8 cellular contexts compared by ENCODE assay signal in genomic region chr1:21782868-21783678, GRCh38. TPM values are rescaled to one million over a fixed set of nuclear protein-coding genes. Genes with fewer than 3 reads are reported as not detected.
DNase-seq lines count a peak whose midpoint lies in the region; ATAC-seq and TF ChIP-seq lines count a peak whose summit lies in the region.

A gene with protein sequence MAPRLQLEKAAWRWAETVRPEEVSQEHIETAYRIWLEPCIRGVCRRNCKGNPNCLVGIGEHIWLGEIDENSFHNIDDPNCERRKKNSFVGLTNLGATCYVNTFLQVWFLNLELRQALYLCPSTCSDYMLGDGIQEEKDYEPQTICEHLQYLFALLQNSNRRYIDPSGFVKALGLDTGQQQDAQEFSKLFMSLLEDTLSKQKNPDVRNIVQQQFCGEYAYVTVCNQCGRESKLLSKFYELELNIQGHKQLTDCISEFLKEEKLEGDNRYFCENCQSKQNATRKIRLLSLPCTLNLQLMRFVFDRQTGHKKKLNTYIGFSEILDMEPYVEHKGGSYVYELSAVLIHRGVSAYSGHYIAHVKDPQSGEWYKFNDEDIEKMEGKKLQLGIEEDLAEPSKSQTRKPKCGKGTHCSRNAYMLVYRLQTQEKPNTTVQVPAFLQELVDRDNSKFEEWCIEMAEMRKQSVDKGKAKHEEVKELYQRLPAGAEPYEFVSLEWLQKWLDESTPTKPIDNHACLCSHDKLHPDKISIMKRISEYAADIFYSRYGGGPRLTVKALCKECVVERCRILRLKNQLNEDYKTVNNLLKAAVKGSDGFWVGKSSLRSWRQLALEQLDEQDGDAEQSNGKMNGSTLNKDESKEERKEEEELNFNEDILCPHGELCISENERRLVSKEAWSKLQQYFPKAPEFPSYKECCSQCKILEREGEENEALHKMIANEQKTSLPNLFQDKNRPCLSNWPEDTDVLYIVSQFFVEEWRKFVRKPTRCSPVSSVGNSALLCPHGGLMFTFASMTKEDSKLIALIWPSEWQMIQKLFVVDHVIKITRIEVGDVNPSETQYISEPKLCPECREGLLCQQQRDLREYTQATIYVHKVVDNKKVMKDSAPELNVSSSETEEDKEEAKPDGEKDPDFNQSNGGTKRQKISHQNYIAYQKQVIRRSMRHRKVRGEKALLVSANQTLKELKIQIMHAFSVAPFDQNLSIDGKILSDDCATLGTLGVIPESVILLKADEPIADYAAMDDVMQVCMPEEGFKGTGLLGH (minus strand): TSS chr1:21783149. CDS start chr1:21782957, 192 bp downstream.

- no peaks in the 10 kb centered on the region for H3K36me3 ChIP-seq in mucosa of rectum (ENCODE audit: control insufficient read depth in 2 of 2, insufficient read depth in 2 of 2, low read length in 2 of 2)

- H3K9ac ChIP-seq in mucosa of rectum (ENCODE audit: low read depth in 1 of 2, low read length in 2 of 2): peak within 1 kb of the TSS; percentile 100

- H3K27me3 Mint-ChIP-seq in activated T-cell treated with anti-CD3 and anti-CD28 coated beads, Interleukin-2, amount 50 U/mL, for 24 hours: no peaks in the 10 kb centered on the region

- H3K4me3 ChIP-seq in mucosa of rectum (ENCODE audit: low read length in 2 of 2): peak within 1 kb of the TSS; percentile 91 to 99

- peak within 1 kb of the TSS; percentile 87 for H3K4me3 Mint-ChIP-seq in activated T-cell treated with anti-CD3 and anti-CD28 coated beads, Interleukin-2, amount 50 U/mL, for 24 hours

- DNase-seq in DMS153 treated with DMSO at 0.1 percent for 48 hours (lab: John Stamatoyannopoulos, UW; ENCODE audit: unreplicated experiment) (peak; percentile 93), KG1 (lab: John Stamatoyannopoulos, UW) (peak; percentile 96), erythroblast (lab: John Stamatoyannopoulos, UW) (peak; percentile 98 to 99)
- DNase-seq in activated T-cell treated with anti-CD3 and anti-CD28 coated beads, Interleukin-2, amount 50 U/mL, for 24 hours: peak; percentile 97
- DNase-seq in stimulated activated CD8-positive, alpha-beta memory T cell treated with anti-CD3 and anti-CD28 coated beads, Interleukin-4, amount 100 ng/mL, for 4 hours (ENCODE audit: low read depth in 2 of 2, low spot score in 1 of 2): peak; percentile 89 to 93

- H3K4me1 ChIP-seq in mucosa of rectum (ENCODE audit: control insufficient read depth in 2 of 2, insufficient read depth in 2 of 2, low read length in 2 of 2): peaks cover 4 to 6% of the 10 kb centered on the region in 2 donors

- peak; percentile 64 for ATAC-seq in GM21737 (IDR thresholded peaks at IDR 0.05; ENCODE audit: unreplicated experiment)

- peak within 1 kb of the TSS; percentile 100 for H3K27ac Mint-ChIP-seq in activated T-cell treated with anti-CD3 and anti-CD28 coated beads, Interleukin-2, amount 50 U/mL, for 24 hours

- peaks cover 34% of the 10 kb centered on the region for H3K4me1 Mint-ChIP-seq in activated T-cell treated with anti-CD3 and anti-CD28 coated beads, Interleukin-2, amount 50 U/mL, for 24 hours (ENCODE audit: low read depth)

- H3K9me3 ChIP-seq in mucosa of rectum (ENCODE audit: control insufficient read depth in 2 of 2, low read length in 2 of 2): no peaks in the 10 kb centered on the region

- H3K36me3 Mint-ChIP-seq in activated T-cell treated with anti-CD3 and anti-CD28 coated beads, Interleukin-2, amount 50 U/mL, for 24 hours (ENCODE audit: low read depth): peaks cover 28% of the 10 kb centered on the region

- H3K27ac ChIP-seq in mucosa of rectum (ENCODE audit: low read depth in 2 of 2, low read length in 2 of 2): peak within 1 kb of the TSS; percentile 100

- peaks cover 2% of the 10 kb centered on the region for H3K9me3 Mint-ChIP-seq in activated T-cell treated with anti-CD3 and anti-CD28 coated beads, Interleukin-2, amount 50 U/mL, for 24 hours

- peak; percentile 100 for TF ChIP-seq POLR2A in erythroblast (IDR thresholded peaks at IDR 0.05; ENCODE audit: low read length)

- no peaks in the 10 kb centered on the region for H3K27me3 ChIP-seq in mucosa of rectum (ENCODE audit: control insufficient read depth in 2 of 2, insufficient read depth in 2 of 2, low read length in 2 of 2)

TF ChIP-seq in PFSK-1, 5 proteins besides CTCF, POLR2A, EP300 and RAD21:
- TF ChIP-seq SIN3A (IDR thresholded peaks at IDR 0.05; ENCODE audit: borderline replicate concordance, insufficient read depth, low read length): 0 out of 2 replicates have a peak, but pooled peaks have one; percentile 35
- TF ChIP-seq, protein P1, sequence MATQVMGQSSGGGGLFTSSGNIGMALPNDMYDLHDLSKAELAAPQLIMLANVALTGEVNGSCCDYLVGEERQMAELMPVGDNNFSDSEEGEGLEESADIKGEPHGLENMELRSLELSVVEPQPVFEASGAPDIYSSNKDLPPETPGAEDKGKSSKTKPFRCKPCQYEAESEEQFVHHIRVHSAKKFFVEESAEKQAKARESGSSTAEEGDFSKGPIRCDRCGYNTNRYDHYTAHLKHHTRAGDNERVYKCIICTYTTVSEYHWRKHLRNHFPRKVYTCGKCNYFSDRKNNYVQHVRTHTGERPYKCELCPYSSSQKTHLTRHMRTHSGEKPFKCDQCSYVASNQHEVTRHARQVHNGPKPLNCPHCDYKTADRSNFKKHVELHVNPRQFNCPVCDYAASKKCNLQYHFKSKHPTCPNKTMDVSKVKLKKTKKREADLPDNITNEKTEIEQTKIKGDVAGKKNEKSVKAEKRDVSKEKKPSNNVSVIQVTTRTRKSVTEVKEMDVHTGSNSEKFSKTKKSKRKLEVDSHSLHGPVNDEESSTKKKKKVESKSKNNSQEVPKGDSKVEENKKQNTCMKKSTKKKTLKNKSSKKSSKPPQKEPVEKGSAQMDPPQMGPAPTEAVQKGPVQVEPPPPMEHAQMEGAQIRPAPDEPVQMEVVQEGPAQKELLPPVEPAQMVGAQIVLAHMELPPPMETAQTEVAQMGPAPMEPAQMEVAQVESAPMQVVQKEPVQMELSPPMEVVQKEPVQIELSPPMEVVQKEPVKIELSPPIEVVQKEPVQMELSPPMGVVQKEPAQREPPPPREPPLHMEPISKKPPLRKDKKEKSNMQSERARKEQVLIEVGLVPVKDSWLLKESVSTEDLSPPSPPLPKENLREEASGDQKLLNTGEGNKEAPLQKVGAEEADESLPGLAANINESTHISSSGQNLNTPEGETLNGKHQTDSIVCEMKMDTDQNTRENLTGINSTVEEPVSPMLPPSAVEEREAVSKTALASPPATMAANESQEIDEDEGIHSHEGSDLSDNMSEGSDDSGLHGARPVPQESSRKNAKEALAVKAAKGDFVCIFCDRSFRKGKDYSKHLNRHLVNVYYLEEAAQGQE (IDR thresholded peaks at IDR 0.05; ENCODE audit: insufficient read depth in 1 of 2, low read depth in 2 of 2, low read length in 2 of 2): peak in 1 of 2 experiments; percentile 51; a peak in 3 of 4 replicates
- peak; percentile 87; the same call in 1 of the 2 replicates for TF ChIP-seq TAF1 (IDR thresholded peaks at IDR 0.05; ENCODE audit: borderline replicate concordance, insufficient read depth, low read length)
- TF ChIP-seq POLR2AphosphoS5 (IDR thresholded peaks at IDR 0.05; ENCODE audit: low read depth, low read length): peak; percentile 98
- no peak for TF ChIP-seq FOXP2 (optimal IDR thresholded peaks at IDR 0.05; ENCODE audit: borderline replicate concordance, extremely low read depth, extremely low read length, insufficient read depth)

RNA-seq across cellular contexts. Expression of the gene that starts here (rescaled TPM):
- 48.2 TPM for polyA plus RNA-seq in PFSK-1 (2012; ENCODE audit: insufficient read length, low read depth)

Comparison
In these comparisons a context has a peak if more than half of its experiments do, and no peak if none do; other contexts are left out.
1. Peak in every context shown above with its lines: DNase-seq, ATAC-seq, H3K4me3 ChIP-seq and H3K27ac ChIP-seq.